ENCODE assay signal across 23 cellular contexts in the genomic region with DNA sequence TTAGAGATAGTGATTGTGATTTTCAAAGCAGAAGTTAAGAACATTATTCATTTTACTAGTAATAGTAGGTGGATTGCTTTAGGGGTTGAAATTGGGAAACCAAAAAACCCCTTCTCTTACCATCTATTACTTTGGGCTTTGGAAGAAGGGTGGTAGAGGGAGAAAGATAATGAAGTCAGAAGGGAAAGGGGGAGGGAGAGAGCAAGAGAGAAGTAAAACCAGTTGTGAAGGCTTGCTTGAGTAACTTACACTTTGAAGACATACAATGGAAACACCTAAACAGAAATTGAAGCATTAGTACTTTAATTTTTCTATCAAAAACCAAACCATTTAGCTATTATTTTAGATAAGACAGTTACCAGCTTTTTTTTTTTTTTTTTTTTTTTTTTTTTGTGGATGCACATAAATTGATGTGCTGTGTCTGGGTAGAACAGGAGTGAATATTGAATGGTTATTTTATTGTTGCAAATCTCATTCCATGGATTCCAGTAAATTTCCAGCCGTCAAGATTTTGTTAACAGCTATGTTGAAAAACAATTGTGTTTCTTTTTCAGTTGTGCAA.
"Had no signal": no experiment of that assay in that cellular context is flagged by ENCODE, and none has a peak within 500 bp of the region (broad histone marks: within the 10 kb centered on the region; RNA-seq: fewer than 3 reads in every experiment).

No MANE protein-coding gene starts in this region.

- H3K27ac ChIP-seq: epithelial cell of prostate, gastrocnemius medialis, heart right ventricle, spleen, testis, tibial nerve, upper lobe of right lung, vagina had no signal

- H3K4me3 Mint-ChIP-seq: naive thymus-derived CD4-positive, alpha-beta T cell; neural crest cell; stimulated activated memory B cell treated with anti-CD40 and anti-IgM and Interleukin-4, amounts not matched to agents 10 μg/mL and 1 μg/mL and 100 μg/mL, for 72 hours; stimulated activated naive CD8-positive, alpha-beta T cell treated with anti-CD3 and anti-CD28 coated beads, Interleukin-15, Interleukin-2, amounts not matched to agents 100 ng/mL and 50 ng/mL, for 24 hours had no signal

- H3K9me3 Mint-ChIP-seq: neural crest cell; stimulated activated memory B cell treated with anti-CD40 and anti-IgM and Interleukin-4, amounts not matched to agents 10 μg/mL and 1 μg/mL and 100 μg/mL, for 72 hours; stimulated activated naive CD8-positive, alpha-beta T cell treated with anti-CD3 and anti-CD28 coated beads, Interleukin-15, Interleukin-2, amounts not matched to agents 100 ng/mL and 50 ng/mL, for 24 hours had no signal

- ATAC-seq: gastrocnemius medialis; heart right ventricle; left lobe of liver; naive thymus-derived CD4-positive, alpha-beta T cell; sciatic nerve; stimulated activated memory B cell treated with anti-CD40 and anti-IgM and Interleukin-4, amounts not matched to agents 10 μg/mL and 1 μg/mL and 100 μg/mL, for 72 hours; upper lobe of right lung had no signal

- H3K9me3 ChIP-seq: esophagus muscularis mucosa, gastrocnemius medialis, heart right ventricle, spleen, testis, tibial nerve, upper lobe of right lung, vagina had no signal

- H3K36me3 ChIP-seq: esophagus muscularis mucosa, gastrocnemius medialis, heart right ventricle, spleen, tibial nerve, upper lobe of right lung, vagina had no signal

- H3K36me3 Mint-ChIP-seq: naive thymus-derived CD4-positive, alpha-beta T cell; stimulated activated memory B cell treated with anti-CD40 and anti-IgM and Interleukin-4, amounts not matched to agents 10 μg/mL and 1 μg/mL and 100 μg/mL, for 72 hours had no signal

- H3K27me3 ChIP-seq: esophagus muscularis mucosa, testis, tibial nerve, vagina had no signal

- DNase-seq: effector memory CD4-positive, alpha-beta T cell; gastrocnemius medialis; heart right ventricle; hypothalamus; kidney glomerular epithelial cell; mammary epithelial cell; naive thymus-derived CD4-positive, alpha-beta T cell; posterior cingulate gyrus; spleen; stimulated activated CD4-positive, alpha-beta T cell treated with anti-CD3 and anti-CD28 coated beads, Interleukin-15, amount 100 ng/mL, for 24 hours; stimulated activated CD4-positive, alpha-beta T cell treated with anti-CD3 and anti-CD28 coated beads, Interleukin-1b, Interleukin-23, amount 100 ng/mL, for 48 hours; stimulated activated CD4-positive, alpha-beta T cell treated with anti-CD3 and anti-CD28 coated beads, Interleukin-4, amount 100 ng/mL, for 24 hours; testis; upper lobe of right lung had no signal

- H3K4me3 ChIP-seq: esophagus muscularis mucosa, gastrocnemius medialis, heart right ventricle, spleen, testis, tibial nerve, upper lobe of right lung, vagina had no signal

- H3K27ac Mint-ChIP-seq: naive thymus-derived CD4-positive, alpha-beta T cell; stimulated activated memory B cell treated with anti-CD40 and anti-IgM and Interleukin-4, amounts not matched to agents 10 μg/mL and 1 μg/mL and 100 μg/mL, for 72 hours; stimulated activated naive CD8-positive, alpha-beta T cell treated with anti-CD3 and anti-CD28 coated beads, Interleukin-15, Interleukin-2, amounts not matched to agents 100 ng/mL and 50 ng/mL, for 24 hours had no signal
